9 cellular contexts compared by ENCODE assay signal in the genomic region with DNA sequence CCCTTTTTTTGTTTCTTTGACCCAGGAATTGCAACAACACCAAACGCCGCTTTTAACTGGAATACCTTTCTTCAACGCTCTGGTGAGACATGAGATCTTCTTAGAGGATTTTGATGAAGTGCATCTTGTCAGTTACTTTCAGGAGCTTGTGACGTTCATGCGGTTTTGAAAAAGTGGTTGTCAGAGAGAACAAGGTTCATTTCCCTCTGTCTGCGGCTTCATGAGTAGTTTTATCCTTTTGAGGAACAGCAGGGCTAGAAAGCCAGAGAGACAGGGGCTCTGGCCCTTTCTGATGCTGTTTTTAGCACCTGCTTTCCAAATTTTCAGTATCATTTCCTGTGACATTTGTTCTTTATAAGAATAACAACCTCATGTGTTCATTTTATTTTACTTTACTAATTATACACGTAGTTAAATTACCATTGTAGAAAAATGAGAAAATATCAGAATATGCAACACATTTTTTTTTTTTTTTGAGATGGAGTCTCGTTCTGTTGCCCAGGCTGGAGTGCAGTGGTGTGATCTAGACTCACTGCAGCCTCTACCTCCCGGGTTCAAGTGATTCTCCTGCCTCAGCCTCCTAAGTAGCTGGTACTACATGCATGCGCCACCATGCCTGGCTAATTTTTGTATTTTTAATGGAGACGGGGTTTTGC.
DNase-seq lines count a peak whose midpoint lies in the region; ATAC-seq and TF ChIP-seq lines count a peak whose summit lies in the region.
"Had no signal": no experiment of that assay in that cellular context is flagged by ENCODE, and none has a peak within 500 bp of the region (broad histone marks: within the 10 kb centered on the region; RNA-seq: fewer than 3 reads in every experiment).

No MANE protein-coding gene starts in this region.

- peaks cover 33% of the 10 kb centered on the region for H3K4me1 Mint-ChIP-seq in activated CD4-positive, alpha-beta T cell treated with anti-CD3 and anti-CD28 coated beads, Interleukin-2, amount 10 ng/mL, durations not matched to agents 7 days and 5 days

- peak overlapping the region; percentile 6 for H3K27ac Mint-ChIP-seq in activated CD4-positive, alpha-beta T cell treated with anti-CD3 and anti-CD28 coated beads, Interleukin-2, amount 10 ng/mL, durations not matched to agents 7 days and 5 days

- H3K4me3 ChIP-seq in mammary epithelial cell (replicated peaks in 1 of 3; ENCODE audit: insufficient read depth in 1 of 3, low read depth in 2 of 3, low read length in 3 of 3) = no peak overlapping the region
- H3K4me3 ChIP-seq in breast epithelium = no peak overlapping the region

- WGBS in mammary epithelial cell (ENCODE audit: low coverage, missing lambda C conversion rate) = 65% methylated on average over 11 of the region's 11 CpGs

- no peaks in the 10 kb centered on the region for H3K27me3 Mint-ChIP-seq in activated CD4-positive, alpha-beta T cell treated with anti-CD3 and anti-CD28 coated beads, Interleukin-2, amount 10 ng/mL, durations not matched to agents 7 days and 5 days

- peaks cover 4% of the 10 kb centered on the region for H3K36me3 Mint-ChIP-seq in activated CD4-positive, alpha-beta T cell treated with anti-CD3 and anti-CD28 coated beads, Interleukin-2, amount 10 ng/mL, durations not matched to agents 7 days and 5 days (ENCODE audit: low read depth)

- no peaks in the 10 kb centered on the region for H4K20me1 ChIP-seq in mammary epithelial cell (ENCODE audit: insufficient read depth, low read length)

- H3K9ac ChIP-seq in mammary epithelial cell (ENCODE audit: insufficient read depth, low read length) = no peak overlapping the region

- POLR2A ChIA-PET in activated CD4-positive, alpha-beta T cell treated with anti-CD3 and anti-CD28 coated beads, Interleukin-2, amount 10 ng/mL, durations not matched to agents 7 days and 5 days (lab: Charles Lee) = interaction anchor here (0.9 kb wide), 1 partner anchor 85 kb away, joined by 6 read pairs; no protein-coding TSS in a partner anchor

- no peaks in the 10 kb centered on the region for H3K27me3 ChIP-seq in mammary epithelial cell (ENCODE audit: insufficient read depth, low read length)
- H3K27me3 ChIP-seq in breast epithelium = no peaks in the 10 kb centered on the region

- H2AFZ ChIP-seq in mammary epithelial cell (ENCODE audit: low read depth, low read length) = no peak overlapping the region

- intact Hi-C loops in mammary epithelial cell (cut with micrococcal nuclease) (no loop called here), breast epithelium (cut with DNase I; ENCODE audit: low total_unique reads) (no loop called here)

- TF ChIP-seq POLR2A in breast epithelium (IDR thresholded peaks at IDR 0.05) = no peak

- H3K79me2 ChIP-seq in mammary epithelial cell (ENCODE audit: insufficient read depth, low read length) = no peaks in the 10 kb centered on the region

- H3K4me1 ChIP-seq in mammary epithelial cell (ENCODE audit: insufficient read depth, low read length) = no peaks in the 10 kb centered on the region
- no peaks in the 10 kb centered on the region for H3K4me1 ChIP-seq in breast epithelium

- peaks cover 5% of the 10 kb centered on the region for H3K9me3 Mint-ChIP-seq in activated CD4-positive, alpha-beta T cell treated with anti-CD3 and anti-CD28 coated beads, Interleukin-2, amount 10 ng/mL, durations not matched to agents 7 days and 5 days

- in situ Hi-C loops in mammary epithelial cell (cut with MboI; ENCODE audit: low sequenced_read_pairs in 2 of 2) = no loop called here

- no peak overlapping the region for H3K4me3 Mint-ChIP-seq in activated CD4-positive, alpha-beta T cell treated with anti-CD3 and anti-CD28 coated beads, Interleukin-2, amount 10 ng/mL, durations not matched to agents 7 days and 5 days

- no TSS peak for BruUV-seq in mammary epithelial cell (replicated peaks; lab: Mats Ljungman, UMichigan)

- peak; percentile 76 for DNase-seq in activated CD4-positive, alpha-beta T cell treated with anti-CD3 and anti-CD28 coated beads, Interleukin-2, amount 10 ng/mL, durations not matched to agents 7 days and 5 days
- no peak for DNase-seq in activated CD4-positive, alpha-beta T cell treated with anti-CD3 and anti-CD28 coated beads for 1 hour
- peak; percentile 98 for DNase-seq in SIG-M5 treated with dmso at 0.1 percent for 504 hours (lab: John Stamatoyannopoulos, UW; ENCODE audit: unreplicated experiment)
- DNase-seq in stimulated activated CD8-positive, alpha-beta memory T cell treated with anti-CD3 and anti-CD28 coated beads, Interleukin-7, amount 100 ng/mL, for 48 hours (ENCODE audit: extremely low read depth in 1 of 2, low read depth in 1 of 2) = peak; percentile 14 to 34
- no peak for DNase-seq in mammary epithelial cell
- no peak for DNase-seq in NCI-H1436 treated with DMSO at 0.1 percent for 48 hours (lab: John Stamatoyannopoulos, UW)
- no peak for DNase-seq in breast epithelium (ENCODE audit: low spot score in 2 of 2)
- DNase-seq: ACHN had no signal

- H3K27ac ChIP-seq in mammary epithelial cell (ENCODE audit: insufficient read depth, low read depth, low read length) (no peak overlapping the region), breast epithelium (no peak overlapping the region)

- TF ChIP-seq CTCF in mammary epithelial cell (conservative IDR thresholded peaks at IDR 0.05 in 1 of 2, IDR thresholded peaks at IDR 0.05 in 1 of 2; ENCODE audit: extremely low read depth in 1 of 2, insufficient read depth in 1 of 2, low read depth in 1 of 2, low read length in 2 of 2) (no peak), breast epithelium (IDR thresholded peaks at IDR 0.05) (no peak)

- H3K9me3 ChIP-seq in mammary epithelial cell (replicated peaks; ENCODE audit: insufficient read depth, low read length) (peaks cover 9% of the 10 kb centered on the region), breast epithelium (no peaks in the 10 kb centered on the region)

- peak; percentile 86 for ATAC-seq in HG02943 (IDR thresholded peaks at IDR 0.05; ENCODE audit: low read depth, unreplicated experiment)

- H3K36me3 ChIP-seq in mammary epithelial cell (ENCODE audit: insufficient read depth, low read length) (no peaks in the 10 kb centered on the region), breast epithelium (no peaks in the 10 kb centered on the region)

- H3K4me2 ChIP-seq in mammary epithelial cell (ENCODE audit: insufficient read depth, low read depth, low read length) = no peak overlapping the region

- dilution Hi-C loops in mammary epithelial cell (cut with HindIII; ENCODE audit: low sequenced_read_pairs) = no loop called here

- CTCF ChIA-PET in activated CD4-positive, alpha-beta T cell treated with anti-CD3 and anti-CD28 coated beads, Interleukin-2, amount 10 ng/mL, durations not matched to agents 7 days and 5 days (lab: Charles Lee) = no interaction called here
- CTCF ChIA-PET in mammary epithelial cell (lab: Charles Lee; ENCODE audit: low non-redundant PET) = no interaction called here

Comparison
In these comparisons a context has a peak if more than half of its experiments do, and no peak if none do; other contexts are left out.
1. DNase-seq: peak in activated CD4-positive, alpha-beta T cell treated with anti-CD3 and anti-CD28 coated beads, Interleukin-2, amount 10 ng/mL, durations not matched to agents 7 days and 5 days (single experiment), SIG-M5 treated with dmso at 0.1 percent for 504 hours (single experiment) and stimulated activated CD8-positive, alpha-beta memory T cell treated with anti-CD3 and anti-CD28 coated beads, Interleukin-7, amount 100 ng/mL, for 48 hours (2 of 2); none in activated CD4-positive, alpha-beta T cell treated with anti-CD3 and anti-CD28 coated beads for 1 hour (single experiment), mammary epithelial cell (single experiment), NCI-H1436 treated with DMSO at 0.1 percent for 48 hours (single experiment) and breast epithelium (0 of 2).